20 cellular contexts compared by ENCODE assay signal in the genomic region with DNA sequence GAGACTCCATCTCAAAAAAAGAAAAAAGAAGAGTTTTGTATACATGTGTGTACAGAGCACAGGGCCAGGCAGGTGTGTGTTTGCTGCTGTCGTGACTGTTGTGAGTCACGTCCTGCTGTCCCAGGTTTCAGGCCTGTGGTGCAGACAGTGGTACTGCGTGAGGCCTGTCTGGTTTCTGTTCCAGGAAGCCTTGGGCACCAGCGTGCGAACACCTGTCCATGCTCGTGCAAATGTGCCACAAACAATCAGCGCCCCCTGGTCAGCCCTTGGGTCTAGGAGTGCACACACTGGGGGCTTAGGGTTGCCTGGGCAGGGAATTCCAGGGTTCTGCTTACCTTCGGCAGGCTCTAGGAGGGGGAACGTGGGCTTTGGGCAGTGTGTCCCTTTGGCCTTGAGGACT. TPM values are rescaled to one million over a fixed set of nuclear protein-coding genes. Genes with fewer than 3 reads are reported as not detected.
DNase-seq lines count a peak whose midpoint lies in the region; ATAC-seq, FAIRE-seq and TF ChIP-seq lines count a peak whose summit lies in the region.
"Had no signal": no experiment of that assay in that cellular context is flagged by ENCODE, and none has a peak within 500 bp of the region (broad histone marks: within the 10 kb centered on the region; RNA-seq: fewer than 3 reads in every experiment).

No MANE protein-coding gene starts in this region.

- no peaks in the 10 kb centered on the region for H3K27me3 ChIP-seq in mammary epithelial cell (ENCODE audit: insufficient read depth, low read length)
- H3K27me3 ChIP-seq in psoas muscle (ENCODE audit: insufficient read depth in 3 of 3, low read length in 2 of 3) = no peaks in the 10 kb centered on the region
- H3K27me3 ChIP-seq in H9 (ENCODE audit: insufficient read depth, low read length) = no peaks in the 10 kb centered on the region
- H3K27me3 ChIP-seq: breast epithelium, testis had no signal

- H3K79me2 ChIP-seq in mammary epithelial cell (ENCODE audit: insufficient read depth, low read length) (no peaks in the 10 kb centered on the region), H9 (ENCODE audit: insufficient read depth, low read length) (no peaks in the 10 kb centered on the region)

- TF ChIP-seq POLR2A in GM12891 (IDR thresholded peaks at IDR 0.05; ENCODE audit: low read depth, low read length) = no peak

- no peaks in the 10 kb centered on the region for H3K79me1 ChIP-seq in H9 (ENCODE audit: insufficient read depth, low read depth, low read length, poor library complexity, severe bottlenecking)

- no peak overlapping the region for H3K27ac Mint-ChIP-seq in activated CD8-positive, alpha-beta memory T cell treated with anti-CD3 and anti-CD28 coated beads, Interleukin-2, amount 10 ng/mL, durations not matched to agents 7 days and 5 days
- H3K27ac Mint-ChIP-seq in H9 = no peak overlapping the region
- H3K27ac Mint-ChIP-seq: nephron; T-helper 1 cell treated with Interleukin-12 subunit alpha and Interleukin-12 subunit beta and Interleukin-4 antibody, amounts not matched to agents 30 μg/mL and 1 μg/mL, for 36 hours had no signal

- H3K4me1 ChIP-seq in mammary epithelial cell (ENCODE audit: insufficient read depth, low read length) (peaks cover 13% of the 10 kb centered on the region), psoas muscle (peaks cover 13% of the 10 kb centered on the region), H9 (ENCODE audit: insufficient read depth, low read length) (no peaks in the 10 kb centered on the region)
- H3K4me1 ChIP-seq: breast epithelium had no signal

- H3K4me1 Mint-ChIP-seq in activated CD8-positive, alpha-beta memory T cell treated with anti-CD3 and anti-CD28 coated beads, Interleukin-2, amount 10 ng/mL, durations not matched to agents 7 days and 5 days = peaks cover 25% of the 10 kb centered on the region
- peaks cover 0 to 11% of the 10 kb centered on the region in 2 experiments; a peak in 2 of 4 replicates for H3K4me1 Mint-ChIP-seq in H9

- peak; percentile 45 for ATAC-seq in activated CD8-positive, alpha-beta memory T cell treated with anti-CD3 and anti-CD28 coated beads, Interleukin-2, amount 10 ng/mL, durations not matched to agents 7 days and 5 days
- no peak for ATAC-seq in psoas muscle
- no peak for ATAC-seq in HG02870 (IDR thresholded peaks at IDR 0.05; ENCODE audit: unreplicated experiment)

- intact Hi-C loops in mammary epithelial cell (cut with micrococcal nuclease) (loop anchor here (2.0 kb wide), 2 partner anchors 17 to 31 kb away; partner anchors contain the start of gene GPR157), psoas muscle (cut with DNase I) (loop anchor here (2.0 to 10.0 kb wide), 3 partner anchors 85 to 375 kb away; no protein-coding TSS in a partner anchor)

- H3K56ac ChIP-seq in H9 (ENCODE audit: insufficient read length, low read depth, low read length) = no peak overlapping the region

- no peak overlapping the region for H2BK120ac ChIP-seq in H9 (ENCODE audit: low read depth, low read length, poor library complexity, severe bottlenecking)

- DNase-seq in activated CD8-positive, alpha-beta memory T cell treated with anti-CD3 and anti-CD28 coated beads, Interleukin-2, amount 10 ng/mL, durations not matched to agents 7 days and 5 days = peak; percentile 61
- no peak for DNase-seq in activated CD8-positive, alpha-beta memory T cell treated with anti-CD3 and anti-CD28 coated beads, Interleukin-2, amount 50 U/mL, for 48 hours
- DNase-seq in GM12891 (ENCODE audit: insufficient read length, low spot score) (no peak), mammary epithelial cell (peak; percentile 69), psoas muscle (peak in 1 of 2 donors; percentile 22), KBM-7 (no peak), H9 (no peak)
- DNase-seq: activated CD8-positive, alpha-beta memory T cell treated with anti-CD3 and anti-CD28 coated beads, Interleukin-2, amount 50 U/mL, for 4 hours; DMS79; left cardiac atrium; mesendoderm; NCI-H1436 treated with DMSO at 0.1 percent for 48 hours; NCI-H69; testis had no signal

- CTCF ChIA-PET in activated CD8-positive, alpha-beta memory T cell treated with anti-CD3 and anti-CD28 coated beads, Interleukin-2, amount 10 ng/mL, durations not matched to agents 7 days and 5 days (lab: Charles Lee) = interaction anchor here (1.0 to 3.5 kb wide), 8 partner anchors 11 to 379 kb away, joined by 3 to 44 read pairs (median 9); no protein-coding TSS in a partner anchor
- CTCF ChIA-PET in mammary epithelial cell (lab: Charles Lee; ENCODE audit: low non-redundant PET) = interaction anchor here (0.8 kb wide), 1 partner anchor 379 kb away, joined by 4 read pairs; no protein-coding TSS in a partner anchor

- no peak overlapping the region for H3K4me3 Mint-ChIP-seq in activated CD8-positive, alpha-beta memory T cell treated with anti-CD3 and anti-CD28 coated beads, Interleukin-2, amount 10 ng/mL, durations not matched to agents 7 days and 5 days
- H3K4me3 Mint-ChIP-seq in H9 = no peak overlapping the region
- H3K4me3 Mint-ChIP-seq: nephron; T-helper 1 cell treated with Interleukin-12 subunit alpha and Interleukin-12 subunit beta and Interleukin-4 antibody, amounts not matched to agents 30 μg/mL and 1 μg/mL, for 36 hours had no signal

- WGBS in mammary epithelial cell (ENCODE audit: low coverage, missing lambda C conversion rate) = 86% methylated on average over 9 of the region's 9 CpGs
- 74 to 88% (median 74%) methylated on average over 9 of the region's 9 CpGs for WGBS in psoas muscle, 3 donors
- WGBS in H9 (ENCODE audit: extremely low coverage, insufficient read length, low lambda C conversion rate) = no CpG with 5 or more reads among the region's 9 CpGs

- no peak overlapping the region for H3K4ac ChIP-seq in H9 (ENCODE audit: low read depth, low read length)

- in situ Hi-C loops in mammary epithelial cell (cut with MboI; ENCODE audit: low sequenced_read_pairs in 2 of 2) (no loop called here), KBM-7 (cut with MboI; ENCODE audit: low pct_unique_long_range_greater_than_20kb, low sequenced_read_pairs) (no loop called here)

- H3K27ac ChIP-seq in mammary epithelial cell (ENCODE audit: insufficient read depth, low read depth, low read length) (no peak overlapping the region), psoas muscle (peak overlapping the region; percentile 23), H9 (ENCODE audit: insufficient read length, low read depth, low read length) (no peak overlapping the region)
- H3K27ac ChIP-seq: testis had no signal

- H4K5ac ChIP-seq in H9 (ENCODE audit: insufficient read length, low read depth, low read length) = no peak overlapping the region

- H2BK15ac ChIP-seq in H9 (ENCODE audit: low read depth, low read length) = no peak overlapping the region

- no peak overlapping the region for H4K8ac ChIP-seq in H9 (replicated peaks; ENCODE audit: insufficient read length, low read depth, low read length)

- H3K4me2 ChIP-seq in mammary epithelial cell (ENCODE audit: insufficient read depth, low read depth, low read length) = no peak overlapping the region
- H3K4me2 ChIP-seq in H9 (ENCODE audit: insufficient read depth, insufficient read length, low read length) = no peak overlapping the region

- H3K9me3 Mint-ChIP-seq in activated CD8-positive, alpha-beta memory T cell treated with anti-CD3 and anti-CD28 coated beads, Interleukin-2, amount 10 ng/mL, durations not matched to agents 7 days and 5 days (ENCODE audit: low read depth) = no peaks in the 10 kb centered on the region
- H3K9me3 Mint-ChIP-seq in H9 = 0 out of 5 replicates have a peak, but pooled peaks cover 0 to under 1% of the 10 kb centered on the region in 2 experiments
- H3K9me3 Mint-ChIP-seq: nephron; T-helper 1 cell treated with Interleukin-12 subunit alpha and Interleukin-12 subunit beta and Interleukin-4 antibody, amounts not matched to agents 30 μg/mL and 1 μg/mL, for 36 hours had no signal

- H4K20me1 ChIP-seq in mammary epithelial cell (ENCODE audit: insufficient read depth, low read length) = no peaks in the 10 kb centered on the region
- no peaks in the 10 kb centered on the region for H4K20me1 ChIP-seq in H9 (ENCODE audit: control insufficient read depth, insufficient read depth, insufficient read length)

- no peak overlapping the region for H2BK5ac ChIP-seq in H9 (ENCODE audit: insufficient read length, low read length)

- dilution Hi-C loops in mammary epithelial cell (cut with HindIII; ENCODE audit: low sequenced_read_pairs) = no loop called here

- FAIRE-seq in GM12891 (lab: Jason Lieb, UNC) = peak; percentile 31
- FAIRE-seq: endothelial cell of umbilical vein, frontal cortex had no signal

- H3K9me3 ChIP-seq in mammary epithelial cell (replicated peaks; ENCODE audit: insufficient read depth, low read length) (no peaks in the 10 kb centered on the region), psoas muscle (no peaks in the 10 kb centered on the region), H9 (ENCODE audit: control insufficient read depth, low read depth, low read length) (no peaks in the 10 kb centered on the region)
- H3K9me3 ChIP-seq: breast epithelium, testis had no signal

- H3K18ac ChIP-seq in H9 (ENCODE audit: insufficient read length, low read depth, low read length) = no peak overlapping the region

- no peaks in the 10 kb centered on the region for H3K23me2 ChIP-seq in H9 (ENCODE audit: insufficient read length, low read depth, low read length, poor library complexity, severe bottlenecking)

- no peak overlapping the region for H2BK12ac ChIP-seq in H9 (ENCODE audit: insufficient read length, low read depth, low read length)

- no peak overlapping the region for H3K23ac ChIP-seq in H9 (ENCODE audit: insufficient read length, low read depth, low read length)

- no TSS peak for BruUV-seq in mammary epithelial cell (replicated peaks; lab: Mats Ljungman, UMichigan)

- no peak overlapping the region for H3K4me3 ChIP-seq in mammary epithelial cell (replicated peaks in 1 of 3; ENCODE audit: insufficient read depth in 1 of 3, low read depth in 2 of 3, low read length in 3 of 3)
- no peak overlapping the region for H3K4me3 ChIP-seq in psoas muscle
- H3K4me3 ChIP-seq: breast epithelium, testis had no signal

- H3K9ac ChIP-seq in mammary epithelial cell (ENCODE audit: insufficient read depth, low read length) = no peak overlapping the region
- no peak overlapping the region for H3K9ac ChIP-seq in H9 (ENCODE audit: extremely low read depth, insufficient read length, low read length)

- no peak for TF ChIP-seq CTCF in mammary epithelial cell (conservative IDR thresholded peaks at IDR 0.05 in 1 of 2, IDR thresholded peaks at IDR 0.05 in 1 of 2; ENCODE audit: extremely low read depth in 1 of 2, insufficient read depth in 1 of 2, low read depth in 1 of 2, low read length in 2 of 2)
- no peak for TF ChIP-seq CTCF in psoas muscle (IDR thresholded peaks at IDR 0.05)
- no peak for TF ChIP-seq CTCF in H9 (conservative IDR thresholded peaks at IDR 0.05)

- no peak overlapping the region for H3T11ph ChIP-seq in H9 (ENCODE audit: low read length)

- no peak overlapping the region for H2AK5ac ChIP-seq in H9 (ENCODE audit: insufficient read length, low read length)

- no peak overlapping the region for H2BK20ac ChIP-seq in H9 (ENCODE audit: low read depth, low read length, poor library complexity, severe bottlenecking)

- no peak overlapping the region for H3K14ac ChIP-seq in H9 (ENCODE audit: insufficient read depth, low read length)

- no peaks in the 10 kb centered on the region for H3K36me3 Mint-ChIP-seq in activated CD8-positive, alpha-beta memory T cell treated with anti-CD3 and anti-CD28 coated beads, Interleukin-2, amount 10 ng/mL, durations not matched to agents 7 days and 5 days
- H3K36me3 Mint-ChIP-seq in H9 (ENCODE audit: insufficient read depth in 1 of 3, low read depth in 3 of 3) = no peaks in the 10 kb centered on the region; a peak in 1 of 7 replicates

- no peak overlapping the region for H4K91ac ChIP-seq in H9 (ENCODE audit: insufficient read length, low read depth, low read length)

- H2AFZ ChIP-seq in mammary epithelial cell (ENCODE audit: low read depth, low read length) (no peak overlapping the region), H9 (ENCODE audit: low read length) (no peak overlapping the region)

- H3K36me3 ChIP-seq in mammary epithelial cell (ENCODE audit: insufficient read depth, low read length) = no peaks in the 10 kb centered on the region
- H3K36me3 ChIP-seq in psoas muscle (ENCODE audit: insufficient read depth in 1 of 2, low read depth in 1 of 2) = peaks cover 0 to 40% of the 10 kb centered on the region in 2 donors
- H3K36me3 ChIP-seq: breast epithelium had no signal

- no peaks in the 10 kb centered on the region for H3K27me3 Mint-ChIP-seq in activated CD8-positive, alpha-beta memory T cell treated with anti-CD3 and anti-CD28 coated beads, Interleukin-2, amount 10 ng/mL, durations not matched to agents 7 days and 5 days
- no peaks in the 10 kb centered on the region for H3K27me3 Mint-ChIP-seq in H9 (ENCODE audit: low read depth)

RNA-seq across cellular contexts. Expression of gene GPR157, which starts 16.9 kb away (rescaled TPM):
- total RNA-seq in activated CD8-positive, alpha-beta memory T cell treated with anti-CD3 and anti-CD28 coated beads, Interleukin-2, amount 10 ng/mL, durations not matched to agents 7 days and 5 days = 1 to 10 TPM; 3.6 to 4.5 TPM
- 6.8 TPM for polyA plus RNA-seq in GM12891 (2012; ENCODE audit: low read depth, missing spikeins)
- total RNA-seq in mammary epithelial cell (10 to 100 TPM in 1 of 2 donors, 1 to 10 TPM in 1; 7.2 to 10.4 TPM), psoas muscle (10 to 100 TPM; 13.1 to 49.5 (median 33.4) TPM), H9 (2021) (3.8 and 4.1 TPM in 2 replicates)
- polyA plus RNA-seq in mammary epithelial cell (2.3 TPM), psoas muscle (10 to 100 TPM; 11.6 to 21.6 (median 15.7) TPM)
- polyA minus RNA-seq in mammary epithelial cell = 16.1 TPM

RNA-seq across cellular contexts. Expression of gene SLC2A5, which starts 42.5 kb away (rescaled TPM):
- total RNA-seq in activated CD8-positive, alpha-beta memory T cell treated with anti-CD3 and anti-CD28 coated beads, Interleukin-2, amount 10 ng/mL, durations not matched to agents 7 days and 5 days = not detected
- polyA plus RNA-seq in GM12891 (2012; ENCODE audit: low read depth, missing spikeins) = 67.7 TPM
- under 1 TPM; under 0.01 to 0.38 TPM for total RNA-seq in mammary epithelial cell
- polyA plus RNA-seq in mammary epithelial cell = 0.19 TPM
- not detected for polyA minus RNA-seq in mammary epithelial cell
- 10 to 100 TPM; 12.8 to 97.9 (median 55.5) TPM for total RNA-seq in psoas muscle
- 10 to 100 TPM; 13.2 to 36.8 (median 31.7) TPM for polyA plus RNA-seq in psoas muscle
- not detected in 2 replicates for total RNA-seq in H9 (2021)
- total RNA-seq: endothelial cell of umbilical vein had no signal
- polyA plus RNA-seq: endothelial cell of umbilical vein had no signal

Comparison
In these comparisons a context has a peak if more than half of its experiments do, and no peak if none do; other contexts are left out.
1. DNase-seq: peak in activated CD8-positive, alpha-beta memory T cell treated with anti-CD3 and anti-CD28 coated beads, Interleukin-2, amount 10 ng/mL, durations not matched to agents 7 days and 5 days (single experiment) and mammary epithelial cell (single experiment); none in activated CD8-positive, alpha-beta memory T cell treated with anti-CD3 and anti-CD28 coated beads, Interleukin-2, amount 50 U/mL, for 48 hours (single experiment), GM12891 (single experiment), KBM-7 (single experiment) and H9 (single experiment).
2. RNA of gene SLC2A5, which starts 42.5 kb away (total RNA-seq): 12.8 to 97.9 TPM in psoas muscle; under 0.01 to 0.38 TPM in mammary epithelial cell, not detected in H9 and not detected in activated CD8-positive, alpha-beta memory T cell treated with anti-CD3 and anti-CD28 coated beads, Interleukin-2, amount 10 ng/mL, durations not matched to agents 7 days and 5 days; every median in the first group is over 10 times any median in the second.